In the genomic region with DNA sequence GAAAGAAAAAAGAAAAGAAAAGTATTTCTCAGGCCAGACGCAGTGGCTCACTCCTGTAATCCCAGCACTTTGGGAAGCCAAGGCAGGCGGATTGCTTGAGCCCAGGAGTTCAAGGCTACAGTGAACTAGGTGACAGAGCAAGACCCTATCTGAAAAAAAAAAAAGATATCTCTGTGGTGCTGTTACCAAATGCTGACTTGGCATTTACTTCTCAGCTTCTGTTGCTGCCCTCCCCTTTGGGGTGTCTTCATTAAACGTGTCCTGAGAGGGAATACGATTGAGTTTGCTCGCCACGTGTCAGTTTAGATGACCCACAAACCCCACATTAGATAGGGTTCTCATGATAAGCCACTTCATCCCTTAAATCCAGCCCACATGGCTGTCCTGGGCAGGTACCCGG, we compare ENCODE assay signal across 26 cellular contexts.
"Had no signal": no experiment of that assay in that cellular context is flagged by ENCODE, and none has a peak within 500 bp of the region (broad histone marks: within the 10 kb centered on the region; RNA-seq: fewer than 3 reads in every experiment).

No MANE protein-coding gene starts in this region.

- H3K9ac ChIP-seq: neural progenitor cell, parathyroid adenoma had no signal

- H3K9me3 ChIP-seq: left ventricle myocardium inferior, neutrophil, psoas muscle, right atrium auricular region, suprapubic skin, transverse colon, upper lobe of left lung, vagina had no signal

- ATAC-seq: natural killer cell; psoas muscle; sciatic nerve; stimulated activated naive B cell treated with anti-CD40 and anti-IgM and Interleukin-4, amounts not matched to agents 10 μg/mL and 1 μg/mL and 100 μg/mL, for 72 hours; stimulated activated naive CD8-positive, alpha-beta T cell treated with anti-CD3 and anti-CD28 coated beads, Interleukin-15, Interleukin-2, amounts not matched to agents 100 U/mL and 50 U/mL, for 24 hours had no signal

- H3K36me3 ChIP-seq: neural progenitor cell, right atrium auricular region, suprapubic skin, transverse colon, upper lobe of left lung had no signal

- H3K4me2 ChIP-seq: hepatocyte, neural progenitor cell had no signal

- DNase-seq: islet precursor cell; left ventricle myocardium inferior; mesendoderm; naive B cell; natural killer cell; nephron progenitor cell; occipital lobe; psoas muscle; stimulated activated CD4-positive, alpha-beta T cell treated with anti-CD3 and anti-CD28 coated beads, Interleukin-12 subunit alpha, Interleukin-12 subunit beta, amount 100 ng/mL, for 4 hours; stimulated activated CD4-positive, alpha-beta T cell treated with anti-CD3 and anti-CD28 coated beads, Interleukin-15, amount 100 ng/mL, for 24 hours; stimulated activated CD4-positive, alpha-beta T cell treated with anti-CD3 and anti-CD28 coated beads, Interleukin-2, amount 100 ng/mL, for 24 hours; stimulated activated CD4-positive, alpha-beta T cell treated with anti-CD3 and anti-CD28 coated beads, Interleukin-4, amount 100 ng/mL, for 1 hour; stimulated activated naive B cell treated with anti-CD40 and anti-IgM and Interleukin-4, amounts not matched to agents 10 μg/mL and 1 μg/mL and 100 μg/mL, for 72 hours; stimulated activated naive CD8-positive, alpha-beta T cell treated with anti-CD3 and anti-CD28 coated beads, Interleukin-15, Interleukin-2, amounts not matched to agents 100 U/mL and 50 U/mL, for 24 hours; transverse colon; upper lobe of left lung had no signal

- H3K79me2 ChIP-seq: hepatocyte, parathyroid adenoma had no signal

- H3K27me3 ChIP-seq: hepatocyte, neural progenitor cell, right atrium auricular region, suprapubic skin, transverse colon, upper lobe of left lung, vagina had no signal

- H3K4me3 ChIP-seq: hepatocyte, left ventricle myocardium inferior, lung, neural progenitor cell, psoas muscle, right atrium auricular region, skin epidermis, suprapubic skin, transverse colon, upper lobe of left lung, vagina had no signal

- H3K27ac ChIP-seq: hepatocyte, left ventricle myocardium inferior, neural progenitor cell, neutrophil, parathyroid adenoma, psoas muscle, right atrium auricular region, skin epidermis, suprapubic skin, transverse colon, upper lobe of left lung, vagina had no signal

- H3K4me1 ChIP-seq: neural progenitor cell, vagina had no signal

- H2AFZ ChIP-seq: hepatocyte, neural progenitor cell, parathyroid adenoma had no signal
